Comparison of ENCODE assay signal across 1 cellular context in the genomic region with DNA sequence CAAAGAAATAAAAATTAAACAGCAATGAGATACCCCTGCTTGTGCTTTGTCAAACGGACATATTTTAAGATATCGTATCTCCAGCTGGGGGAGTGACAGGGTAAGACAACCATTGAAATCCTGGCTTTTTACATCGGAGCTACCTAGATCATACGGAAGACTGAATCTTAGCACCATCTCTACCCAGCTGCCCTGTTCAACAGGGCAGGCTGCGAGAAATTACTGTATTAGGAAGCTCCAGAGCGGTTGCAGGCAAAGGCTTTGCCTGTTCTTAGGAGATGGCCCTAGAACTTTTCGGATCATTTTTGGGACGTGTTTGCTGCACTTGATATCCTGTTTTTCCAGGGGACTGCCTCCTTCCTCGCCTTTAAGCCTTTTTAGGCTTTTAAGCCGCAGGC.
TF ChIP-seq lines count a peak whose summit lies in the region.

No MANE protein-coding gene starts in this region.

TF ChIP-seq in IMR-90, 13 proteins besides CTCF, POLR2A, EP300 and RAD21 (continued from another document):
- TF ChIP-seq NFE2L2 (IDR thresholded peaks at IDR 0.05; ENCODE audit: low read depth, low read length): no peak
- no peak for TF ChIP-seq FOS (IDR thresholded peaks at IDR 0.05; ENCODE audit: low read depth, low read length)
- no peak for TF ChIP-seq RFX5 (IDR thresholded peaks at IDR 0.05; ENCODE audit: low read depth, low read length)
